In the genomic region with DNA sequence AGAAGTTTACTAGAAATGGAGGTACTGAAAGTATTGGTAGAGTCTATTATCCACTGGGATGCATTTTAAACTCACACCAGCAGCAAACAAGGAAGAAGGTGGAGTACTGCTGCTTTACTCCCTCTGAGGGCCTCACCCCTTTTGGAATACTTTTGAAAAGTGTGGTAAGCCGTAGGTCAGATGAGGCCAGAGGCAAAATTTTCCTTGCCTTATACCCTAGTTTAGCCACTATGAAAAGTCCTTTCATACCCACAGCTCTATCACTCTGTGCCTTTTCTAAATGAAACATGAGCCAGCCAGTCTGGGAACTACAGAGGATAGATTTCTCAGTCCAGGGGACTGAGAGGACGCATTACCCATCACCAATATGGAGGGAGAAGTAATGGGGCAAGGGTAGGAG, we compare ENCODE assay signal across 16 cellular contexts. TPM values are rescaled to one million over a fixed set of nuclear protein-coding genes. Genes with fewer than 3 reads are reported as not detected.
DNase-seq lines count a peak whose midpoint lies in the region; ATAC-seq and TF ChIP-seq lines count a peak whose summit lies in the region.
"Had no signal": no experiment of that assay in that cellular context is flagged by ENCODE, and none has a peak within 500 bp of the region (broad histone marks: within the 10 kb centered on the region; RNA-seq: fewer than 3 reads in every experiment).

No MANE protein-coding gene starts in this region.

- H3K4me1 ChIP-seq in right atrium auricular region, result peaks cover 0 to 11% of the 10 kb centered on the region in 2 donors
- H3K4me1 ChIP-seq in vagina, result no peaks in the 10 kb centered on the region
- H3K4me1 ChIP-seq in GM23248 (ENCODE audit: insufficient read depth), result no peaks in the 10 kb centered on the region
- H3K4me1 ChIP-seq: BLaER1 had no signal

- H3K4me3 Mint-ChIP-seq in nephron progenitor cell, result no peak overlapping the region
- H3K4me3 Mint-ChIP-seq: CD8-positive, alpha-beta memory T cell; HFFc6 had no signal

- no peak for TF ChIP-seq CTCF in right atrium auricular region (IDR thresholded peaks at IDR 0.05)
- no peak for TF ChIP-seq CTCF in nephron progenitor cell (IDR thresholded peaks at IDR 0.05)
- TF ChIP-seq CTCF in vagina (IDR thresholded peaks at IDR 0.05), result no peak

- peaks cover 28% of the 10 kb centered on the region for H3K36me3 ChIP-seq in right atrium auricular region
- peaks cover 0 to 56% of the 10 kb centered on the region in 2 donors for H3K36me3 ChIP-seq in vagina
- peaks cover 12% of the 10 kb centered on the region; the same call in 1 of the 2 replicates for H3K36me3 ChIP-seq in GM23248 (ENCODE audit: low read depth)

- no peak overlapping the region for H2AFZ ChIP-seq in GM23248

- H3K27me3 Mint-ChIP-seq in nephron progenitor cell (ENCODE audit: low read depth, poor library complexity), result no peaks in the 10 kb centered on the region
- H3K27me3 Mint-ChIP-seq: CD8-positive, alpha-beta memory T cell had no signal

- no peaks in the 10 kb centered on the region for H3K4me1 Mint-ChIP-seq in nephron progenitor cell

- H3K9ac ChIP-seq in GM23248, result no peak overlapping the region
- H3K9ac ChIP-seq: BLaER1 had no signal

- in situ Hi-C loops in GM23248 (cut with MboI), result loop anchor here (25.0 kb wide), 1 partner anchor 421 kb away; no protein-coding TSS in a partner anchor

- H3K27ac ChIP-seq in right atrium auricular region (no peak overlapping the region), vagina (no peak overlapping the region), GM23248 (no peak overlapping the region)
- H3K27ac ChIP-seq: BLaER1 had no signal

- intact Hi-C loops in left cardiac atrium (cut with DNase I) (no loop called here), vagina (cut with DNase I) (loop anchor here (10.0 kb wide), 1 partner anchor 423 kb away; no protein-coding TSS in a partner anchor)

- H3F3A ChIP-seq in GM23248 (ENCODE audit: insufficient read depth), result peaks cover 8% of the 10 kb centered on the region; the same call in 1 of the 2 replicates

- 99 to 100% methylated on average over 2 of the region's 2 CpGs for WGBS in GM23248 (ENCODE audit: low coverage in 1 of 2, low lambda C conversion rate in 2 of 2, missing lambda C conversion rate in 2 of 2), 2 experiments

- H3K27me3 ChIP-seq in right atrium auricular region, result no peaks in the 10 kb centered on the region
- no peaks in the 10 kb centered on the region for H3K27me3 ChIP-seq in vagina
- no peaks in the 10 kb centered on the region for H3K27me3 ChIP-seq in GM23248 (replicated peaks; ENCODE audit: insufficient read depth)
- H3K27me3 ChIP-seq: BLaER1 had no signal

- no peaks in the 10 kb centered on the region for H3K9me3 ChIP-seq in right atrium auricular region
- no peaks in the 10 kb centered on the region for H3K9me3 ChIP-seq in vagina
- no peaks in the 10 kb centered on the region for H3K9me3 ChIP-seq in GM23248 (ENCODE audit: low read depth)
- H3K9me3 ChIP-seq: BLaER1, Caco-2 had no signal

- H3K27ac Mint-ChIP-seq in nephron progenitor cell, result peak overlapping the region; percentile 42
- H3K27ac Mint-ChIP-seq: HFFc6 had no signal

- H3K9me3 Mint-ChIP-seq in nephron progenitor cell, result peaks cover 7% of the 10 kb centered on the region
- H3K9me3 Mint-ChIP-seq: CD8-positive, alpha-beta memory T cell; HFFc6 had no signal

- peaks cover 70% of the 10 kb centered on the region for H3K36me3 Mint-ChIP-seq in nephron progenitor cell (ENCODE audit: low read depth)

- TF ChIP-seq POLR2A in vagina (IDR thresholded peaks at IDR 0.05), result no peak

- no peaks in the 10 kb centered on the region for H3K9me2 ChIP-seq in GM23248 (ENCODE audit: insufficient read depth)

- H3K4me3 ChIP-seq in right atrium auricular region (no peak overlapping the region), vagina (no peak overlapping the region), GM23248 (no peak overlapping the region)
- H3K4me3 ChIP-seq: BLaER1 had no signal

- DNase-seq in left cardiac atrium, result no peak
- no peak for DNase-seq in right atrium auricular region (ENCODE audit: low spot score)
- peak; percentile 21 for DNase-seq in foreskin melanocyte
- no peak for DNase-seq in nephron progenitor cell
- no peak for DNase-seq in globus pallidus (ENCODE audit: low spot score)
- no peak for DNase-seq in vagina (ENCODE audit: extremely low spot score in 2 of 2)
- DNase-seq in GM23248, result no peak
- DNase-seq: 8988T; AML-193; Caco-2; CD8-positive, alpha-beta memory T cell; DMS53; HCEC 1CT; HFFc6 had no signal

- H4K20me1 ChIP-seq in GM23248 (ENCODE audit: insufficient read depth), result no peaks in the 10 kb centered on the region
- H4K20me1 ChIP-seq: BLaER1 had no signal

- H3K4me2 ChIP-seq in GM23248 (ENCODE audit: unreplicated experiment), result no peak overlapping the region
- H3K4me2 ChIP-seq: BLaER1 had no signal

- no peaks in the 10 kb centered on the region for H3K79me2 ChIP-seq in GM23248 (ENCODE audit: insufficient read depth)

- ATAC-seq in left cardiac atrium (peak; percentile 61 to 74), HG03280 (IDR thresholded peaks at IDR 0.05; ENCODE audit: unreplicated experiment) (no peak)

RNA-seq across cellular contexts. Expression of a gene that starts 14.0 kb away (rescaled TPM):
- total RNA-seq in left cardiac atrium (10 to 100 TPM; 93.7 to 96.3 TPM), right atrium auricular region (10 to 100 TPM; 68.7 to 89.9 TPM), vagina (31.2 TPM)
- 77.1 and 85.0 TPM in 2 replicates for total RNA-seq in GM23248 (2014; rRNA removed; shearing (Covaris generic))
- polyA plus RNA-seq in GM23248 (2016; fragmentation: Nextera tagmentation; extraction: Ambion mirVana), result 55.1 and 58.2 TPM in 2 replicates

RNA-seq across cellular contexts. Expression of a gene that starts 15.9 kb away (rescaled TPM):
- total RNA-seq in left cardiac atrium, result 1 to 10 TPM; 7.9 to 9.3 TPM
- total RNA-seq in right atrium auricular region, result 1 to 10 TPM; 6.0 to 6.8 TPM
- total RNA-seq in vagina, result 17.7 TPM
- total RNA-seq in GM23248 (2014; rRNA removed; shearing (Covaris generic)), result 6.8 and 8.5 TPM in 2 replicates
- 7.4 and 9.0 TPM in 2 replicates for polyA plus RNA-seq in GM23248 (2016; fragmentation: Nextera tagmentation; extraction: Ambion mirVana)

RNA-seq across cellular contexts. Expression of a gene that starts 47.6 kb away (rescaled TPM):
- 10 to 100 TPM; 31.3 to 34.3 TPM for total RNA-seq in left cardiac atrium
- total RNA-seq in right atrium auricular region, result 10 to 100 TPM; 27.0 to 28.3 TPM
- 39.8 TPM for total RNA-seq in vagina
- 19.9 and 28.6 TPM in 2 replicates for total RNA-seq in GM23248 (2014; rRNA removed; shearing (Covaris generic))
- 58.2 and 58.8 TPM in 2 replicates for polyA plus RNA-seq in GM23248 (2016; fragmentation: Nextera tagmentation; extraction: Ambion mirVana)
